In the genomic region with DNA sequence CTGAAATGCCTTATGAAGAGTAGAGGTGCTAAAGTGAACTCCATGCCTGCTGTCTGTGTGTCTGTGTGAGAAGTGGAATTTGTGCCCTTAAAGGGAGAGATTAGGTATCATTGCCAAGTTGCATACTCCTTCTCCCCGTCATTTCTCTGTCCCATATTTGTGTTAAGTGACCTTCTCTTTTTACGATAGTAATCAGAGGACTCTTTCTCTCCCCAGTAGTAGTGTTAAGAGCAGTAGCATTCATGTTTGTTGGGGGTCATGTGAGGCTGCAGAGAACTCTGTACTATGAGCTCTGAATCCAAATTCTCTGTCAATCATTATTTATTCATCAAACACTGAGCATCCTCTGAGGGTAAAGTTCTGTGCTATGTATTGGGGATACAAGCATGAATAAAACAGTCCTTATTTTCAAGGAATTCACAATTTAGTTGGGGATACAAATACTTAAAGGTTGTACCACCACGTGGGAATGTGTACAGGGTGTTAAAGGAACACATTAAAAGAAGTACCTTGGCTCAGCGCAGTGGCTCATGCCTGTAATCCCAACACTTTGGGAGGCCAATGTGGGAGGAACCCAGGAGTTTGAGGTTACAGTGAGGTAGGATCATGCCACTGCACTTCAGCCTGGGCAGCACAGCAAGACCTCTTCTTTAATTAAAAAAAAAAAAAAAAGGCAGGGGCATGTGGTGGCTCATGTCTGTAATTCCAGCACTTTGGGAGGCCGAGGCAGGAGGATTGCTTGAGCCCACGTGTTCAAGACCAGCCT, we compare ENCODE assay signal across 1 cellular context.
TF ChIP-seq lines count a peak whose summit lies in the region.

No MANE protein-coding gene starts in this region.

TF ChIP-seq in HepG2, 621 proteins besides CTCF, POLR2A, EP300 and RAD21 (continued from another document and continues in another):
- no peak for TF ChIP-seq ZFYVE20 (CRISPR knock-in tag; IDR thresholded peaks at IDR 0.05; ENCODE audit: borderline replicate concordance, low read depth)
- no peak for TF ChIP-seq JUND (CRISPR knock-in tag; IDR thresholded peaks at IDR 0.05)
- no peak; the same call in 1 of the 2 replicates for TF ChIP-seq GFI1 (CRISPR knock-in tag; IDR thresholded peaks at IDR 0.05; ENCODE audit: borderline replicate concordance)
- peak; percentile 34; the same call in 1 of the 2 replicates for TF ChIP-seq SSRP1 (CRISPR knock-in tag; IDR thresholded peaks at IDR 0.05)
- no peak for TF ChIP-seq ZFP37 (CRISPR knock-in tag; IDR thresholded peaks at IDR 0.05; ENCODE audit: borderline replicate concordance)
- peak; percentile 74 for TF ChIP-seq TEAD3 (CRISPR knock-in tag; optimal IDR thresholded peaks at IDR 0.05; ENCODE audit: borderline replicate concordance)
- TF ChIP-seq, protein P1, sequence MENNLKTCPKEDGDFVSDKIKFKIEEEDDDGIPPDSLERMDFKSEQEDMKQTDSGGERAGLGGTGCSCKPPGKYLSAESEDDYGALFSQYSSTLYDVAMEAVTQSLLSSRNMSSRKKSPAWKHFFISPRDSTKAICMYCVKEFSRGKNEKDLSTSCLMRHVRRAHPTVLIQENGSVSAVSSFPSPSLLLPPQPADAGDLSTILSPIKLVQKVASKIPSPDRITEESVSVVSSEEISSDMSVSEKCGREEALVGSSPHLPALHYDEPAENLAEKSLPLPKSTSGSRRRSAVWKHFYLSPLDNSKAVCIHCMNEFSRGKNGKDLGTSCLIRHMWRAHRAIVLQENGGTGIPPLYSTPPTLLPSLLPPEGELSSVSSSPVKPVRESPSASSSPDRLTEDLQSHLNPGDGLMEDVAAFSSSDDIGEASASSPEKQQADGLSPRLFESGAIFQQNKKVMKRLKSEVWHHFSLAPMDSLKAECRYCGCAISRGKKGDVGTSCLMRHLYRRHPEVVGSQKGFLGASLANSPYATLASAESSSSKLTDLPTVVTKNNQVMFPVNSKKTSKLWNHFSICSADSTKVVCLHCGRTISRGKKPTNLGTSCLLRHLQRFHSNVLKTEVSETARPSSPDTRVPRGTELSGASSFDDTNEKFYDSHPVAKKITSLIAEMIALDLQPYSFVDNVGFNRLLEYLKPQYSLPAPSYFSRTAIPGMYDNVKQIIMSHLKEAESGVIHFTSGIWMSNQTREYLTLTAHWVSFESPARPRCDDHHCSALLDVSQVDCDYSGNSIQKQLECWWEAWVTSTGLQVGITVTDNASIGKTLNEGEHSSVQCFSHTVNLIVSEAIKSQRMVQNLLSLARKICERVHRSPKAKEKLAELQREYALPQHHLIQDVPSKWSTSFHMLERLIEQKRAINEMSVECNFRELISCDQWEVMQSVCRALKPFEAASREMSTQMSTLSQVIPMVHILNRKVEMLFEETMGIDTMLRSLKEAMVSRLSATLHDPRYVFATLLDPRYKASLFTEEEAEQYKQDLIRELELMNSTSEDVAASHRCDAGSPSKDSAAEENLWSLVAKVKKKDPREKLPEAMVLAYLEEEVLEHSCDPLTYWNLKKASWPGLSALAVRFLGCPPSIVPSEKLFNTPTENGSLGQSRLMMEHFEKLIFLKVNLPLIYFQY (CRISPR knock-in tag; IDR thresholded peaks at IDR 0.05; ENCODE audit: borderline replicate concordance) = no peak
- TF ChIP-seq ZNF337 (CRISPR knock-in tag; IDR thresholded peaks at IDR 0.05; ENCODE audit: borderline replicate concordance, low read depth) = 0 out of 2 replicates have a peak, but pooled peaks have one; percentile 53
- TF ChIP-seq, protein P2, sequence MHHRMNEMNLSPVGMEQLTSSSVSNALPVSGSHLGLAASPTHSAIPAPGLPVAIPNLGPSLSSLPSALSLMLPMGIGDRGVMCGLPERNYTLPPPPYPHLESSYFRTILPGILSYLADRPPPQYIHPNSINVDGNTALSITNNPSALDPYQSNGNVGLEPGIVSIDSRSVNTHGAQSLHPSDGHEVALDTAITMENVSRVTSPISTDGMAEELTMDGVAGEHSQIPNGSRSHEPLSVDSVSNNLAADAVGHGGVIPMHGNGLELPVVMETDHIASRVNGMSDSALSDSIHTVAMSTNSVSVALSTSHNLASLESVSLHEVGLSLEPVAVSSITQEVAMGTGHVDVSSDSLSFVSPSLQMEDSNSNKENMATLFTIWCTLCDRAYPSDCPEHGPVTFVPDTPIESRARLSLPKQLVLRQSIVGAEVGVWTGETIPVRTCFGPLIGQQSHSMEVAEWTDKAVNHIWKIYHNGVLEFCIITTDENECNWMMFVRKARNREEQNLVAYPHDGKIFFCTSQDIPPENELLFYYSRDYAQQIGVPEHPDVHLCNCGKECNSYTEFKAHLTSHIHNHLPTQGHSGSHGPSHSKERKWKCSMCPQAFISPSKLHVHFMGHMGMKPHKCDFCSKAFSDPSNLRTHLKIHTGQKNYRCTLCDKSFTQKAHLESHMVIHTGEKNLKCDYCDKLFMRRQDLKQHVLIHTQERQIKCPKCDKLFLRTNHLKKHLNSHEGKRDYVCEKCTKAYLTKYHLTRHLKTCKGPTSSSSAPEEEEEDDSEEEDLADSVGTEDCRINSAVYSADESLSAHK (CRISPR knock-in tag; IDR thresholded peaks at IDR 0.05; ENCODE audit: borderline replicate concordance) = no peak
- no peak for TF ChIP-seq MYNN (CRISPR knock-in tag; IDR thresholded peaks at IDR 0.05; ENCODE audit: low read depth)
- TF ChIP-seq KAT2B (IDR thresholded peaks at IDR 0.05; ENCODE audit: borderline replicate concordance, low read depth, low read length) = no peak
- no peak for TF ChIP-seq ZNF569 (CRISPR knock-in tag; IDR thresholded peaks at IDR 0.05; ENCODE audit: borderline replicate concordance)
- TF ChIP-seq NFYC (CRISPR knock-in tag; IDR thresholded peaks at IDR 0.05) = no peak
- TF ChIP-seq, protein P3, sequence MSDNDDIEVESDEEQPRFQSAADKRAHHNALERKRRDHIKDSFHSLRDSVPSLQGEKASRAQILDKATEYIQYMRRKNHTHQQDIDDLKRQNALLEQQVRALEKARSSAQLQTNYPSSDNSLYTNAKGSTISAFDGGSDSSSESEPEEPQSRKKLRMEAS (IDR thresholded peaks at IDR 0.05) = peak; percentile 76
- peak; percentile 31; the same call in 1 of the 2 replicates for TF ChIP-seq RXRA (CRISPR knock-in tag; IDR thresholded peaks at IDR 0.05)
- no peak for TF ChIP-seq ZNF432 (CRISPR knock-in tag; IDR thresholded peaks at IDR 0.05; ENCODE audit: borderline replicate concordance)
- TF ChIP-seq ZNF530 (CRISPR knock-in tag; IDR thresholded peaks at IDR 0.05; ENCODE audit: low read depth) = no peak
- no peak for TF ChIP-seq ELF4 (CRISPR knock-in tag; IDR thresholded peaks at IDR 0.05; ENCODE audit: borderline replicate concordance)
- no peak for TF ChIP-seq ZNF772 (CRISPR knock-in tag; IDR thresholded peaks at IDR 0.05)
- TF ChIP-seq GABPB1 (CRISPR knock-in tag; IDR thresholded peaks at IDR 0.05) = no peak
- TF ChIP-seq ZNF468 (CRISPR knock-in tag; IDR thresholded peaks at IDR 0.05) = no peak
- no peak for TF ChIP-seq ZNF550 (CRISPR knock-in tag; IDR thresholded peaks at IDR 0.05; ENCODE audit: borderline replicate concordance)
- TF ChIP-seq TARDBP (CRISPR knock-in tag; IDR thresholded peaks at IDR 0.05) = peak; percentile 76; the same call in 1 of the 2 replicates
- TF ChIP-seq CCAR2 (optimal IDR thresholded peaks at IDR 0.05; ENCODE audit: low read depth, low read length) = no peak
- TF ChIP-seq FOXA3 (CRISPR knock-in tag; IDR thresholded peaks at IDR 0.05) = peak; percentile 72
- TF ChIP-seq MBNL3 (CRISPR knock-in tag; conservative IDR thresholded peaks at IDR 0.05) = no peak
- TF ChIP-seq, protein P4, sequence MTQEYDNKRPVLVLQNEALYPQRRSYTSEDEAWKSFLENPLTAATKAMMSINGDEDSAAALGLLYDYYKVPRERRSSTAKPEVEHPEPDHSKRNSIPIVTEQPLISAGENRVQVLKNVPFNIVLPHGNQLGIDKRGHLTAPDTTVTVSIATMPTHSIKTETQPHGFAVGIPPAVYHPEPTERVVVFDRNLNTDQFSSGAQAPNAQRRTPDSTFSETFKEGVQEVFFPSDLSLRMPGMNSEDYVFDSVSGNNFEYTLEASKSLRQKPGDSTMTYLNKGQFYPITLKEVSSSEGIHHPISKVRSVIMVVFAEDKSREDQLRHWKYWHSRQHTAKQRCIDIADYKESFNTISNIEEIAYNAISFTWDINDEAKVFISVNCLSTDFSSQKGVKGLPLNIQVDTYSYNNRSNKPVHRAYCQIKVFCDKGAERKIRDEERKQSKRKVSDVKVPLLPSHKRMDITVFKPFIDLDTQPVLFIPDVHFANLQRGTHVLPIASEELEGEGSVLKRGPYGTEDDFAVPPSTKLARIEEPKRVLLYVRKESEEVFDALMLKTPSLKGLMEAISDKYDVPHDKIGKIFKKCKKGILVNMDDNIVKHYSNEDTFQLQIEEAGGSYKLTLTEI (CRISPR knock-in tag; conservative IDR thresholded peaks at IDR 0.05) = no peak
- no peak for TF ChIP-seq SRSF9 (IDR thresholded peaks at IDR 0.05; ENCODE audit: borderline replicate concordance, insufficient read depth, low read depth, low read length, poor library complexity, severe bottlenecking)
- no peak for TF ChIP-seq ATM (IDR thresholded peaks at IDR 0.05; ENCODE audit: borderline replicate concordance)
- peak; percentile 71 for TF ChIP-seq CREM (IDR thresholded peaks at IDR 0.05)
- no peak for TF ChIP-seq CREM (CRISPR knock-in tag; IDR thresholded peaks at IDR 0.05)
- TF ChIP-seq, protein P5, sequence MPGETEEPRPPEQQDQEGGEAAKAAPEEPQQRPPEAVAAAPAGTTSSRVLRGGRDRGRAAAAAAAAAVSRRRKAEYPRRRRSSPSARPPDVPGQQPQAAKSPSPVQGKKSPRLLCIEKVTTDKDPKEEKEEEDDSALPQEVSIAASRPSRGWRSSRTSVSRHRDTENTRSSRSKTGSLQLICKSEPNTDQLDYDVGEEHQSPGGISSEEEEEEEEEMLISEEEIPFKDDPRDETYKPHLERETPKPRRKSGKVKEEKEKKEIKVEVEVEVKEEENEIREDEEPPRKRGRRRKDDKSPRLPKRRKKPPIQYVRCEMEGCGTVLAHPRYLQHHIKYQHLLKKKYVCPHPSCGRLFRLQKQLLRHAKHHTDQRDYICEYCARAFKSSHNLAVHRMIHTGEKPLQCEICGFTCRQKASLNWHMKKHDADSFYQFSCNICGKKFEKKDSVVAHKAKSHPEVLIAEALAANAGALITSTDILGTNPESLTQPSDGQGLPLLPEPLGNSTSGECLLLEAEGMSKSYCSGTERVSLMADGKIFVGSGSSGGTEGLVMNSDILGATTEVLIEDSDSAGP (CRISPR knock-in tag; IDR thresholded peaks at IDR 0.05; ENCODE audit: borderline replicate concordance) = no peak; the same call in 1 of the 2 replicates
- TF ChIP-seq, protein P6, sequence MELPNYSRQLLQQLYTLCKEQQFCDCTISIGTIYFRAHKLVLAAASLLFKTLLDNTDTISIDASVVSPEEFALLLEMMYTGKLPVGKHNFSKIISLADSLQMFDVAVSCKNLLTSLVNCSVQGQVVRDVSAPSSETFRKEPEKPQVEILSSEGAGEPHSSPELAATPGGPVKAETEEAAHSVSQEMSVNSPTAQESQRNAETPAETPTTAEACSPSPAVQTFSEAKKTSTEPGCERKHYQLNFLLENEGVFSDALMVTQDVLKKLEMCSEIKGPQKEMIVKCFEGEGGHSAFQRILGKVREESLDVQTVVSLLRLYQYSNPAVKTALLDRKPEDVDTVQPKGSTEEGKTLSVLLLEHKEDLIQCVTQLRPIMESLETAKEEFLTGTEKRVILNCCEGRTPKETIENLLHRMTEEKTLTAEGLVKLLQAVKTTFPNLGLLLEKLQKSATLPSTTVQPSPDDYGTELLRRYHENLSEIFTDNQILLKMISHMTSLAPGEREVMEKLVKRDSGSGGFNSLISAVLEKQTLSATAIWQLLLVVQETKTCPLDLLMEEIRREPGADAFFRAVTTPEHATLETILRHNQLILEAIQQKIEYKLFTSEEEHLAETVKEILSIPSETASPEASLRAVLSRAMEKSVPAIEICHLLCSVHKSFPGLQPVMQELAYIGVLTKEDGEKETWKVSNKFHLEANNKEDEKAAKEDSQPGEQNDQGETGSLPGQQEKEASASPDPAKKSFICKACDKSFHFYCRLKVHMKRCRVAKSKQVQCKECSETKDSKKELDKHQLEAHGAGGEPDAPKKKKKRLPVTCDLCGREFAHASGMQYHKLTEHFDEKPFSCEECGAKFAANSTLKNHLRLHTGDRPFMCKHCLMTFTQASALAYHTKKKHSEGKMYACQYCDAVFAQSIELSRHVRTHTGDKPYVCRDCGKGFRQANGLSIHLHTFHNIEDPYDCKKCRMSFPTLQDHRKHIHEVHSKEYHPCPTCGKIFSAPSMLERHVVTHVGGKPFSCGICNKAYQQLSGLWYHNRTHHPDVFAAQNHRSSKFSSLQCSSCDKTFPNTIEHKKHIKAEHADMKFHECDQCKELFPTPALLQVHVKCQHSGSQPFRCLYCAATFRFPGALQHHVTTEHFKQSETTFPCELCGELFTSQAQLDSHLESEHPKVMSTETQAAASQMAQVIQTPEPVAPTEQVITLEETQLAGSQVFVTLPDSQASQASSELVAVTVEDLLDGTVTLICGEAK (IDR thresholded peaks at IDR 0.05) = no peak
- TF ChIP-seq, protein P6 (CRISPR knock-in tag; IDR thresholded peaks at IDR 0.05) = no peak; the same call in 1 of the 2 replicates
- no peak for TF ChIP-seq ZNF367 (CRISPR knock-in tag; IDR thresholded peaks at IDR 0.05; ENCODE audit: borderline replicate concordance)
- peak; percentile 80 for TF ChIP-seq ZMYM3 (CRISPR knock-in tag; IDR thresholded peaks at IDR 0.05)
- TF ChIP-seq XRCC5 (optimal IDR thresholded peaks at IDR 0.05; ENCODE audit: low read length) = no peak
- TF ChIP-seq NONO (IDR thresholded peaks at IDR 0.05) = no peak
- no peak; the same call in 1 of the 2 replicates for TF ChIP-seq NONO (CRISPR knock-in tag; conservative IDR thresholded peaks at IDR 0.05)
- TF ChIP-seq THYN1 (CRISPR knock-in tag; IDR thresholded peaks at IDR 0.05; ENCODE audit: borderline replicate concordance, low read depth) = no peak
